8 cellular contexts compared by ENCODE assay signal in genomic region chr17:42405963-42406495, GRCh38. TPM values are rescaled to one million over a fixed set of nuclear protein-coding genes. Genes with fewer than 3 reads are reported as not detected.
DNase-seq lines count a peak whose midpoint lies in the region; ATAC-seq and TF ChIP-seq lines count a peak whose summit lies in the region.

No MANE protein-coding gene starts in this region.

- intact Hi-C loops in CD4-positive, alpha-beta T cell (cut with DNase I, micrococcal nuclease): loop anchor here (1.0 to 5.0 kb wide), 5 partner anchors 69 to 184 kb away; no protein-coding TSS in a partner anchor
- intact Hi-C loops in ovary (cut with DNase I): loop anchor here in 3 of 4 donors (2.0 to 5.0 kb wide), 2 partner anchors 83 to 84 kb away; no protein-coding TSS in a partner anchor

- peak; percentile 88 for ATAC-seq in CD4-positive, alpha-beta T cell (ENCODE audit: poor library complexity)
- ATAC-seq in RWPE2 (ENCODE audit: low read depth) (no peak), thoracic aorta (ENCODE audit: insufficient number of reproducible peaks, low FRiP score, low read depth) (peak; percentile 42), GM21717 (IDR thresholded peaks at IDR 0.05; ENCODE audit: unreplicated experiment) (no peak)

- TF ChIP-seq EP300 in ovary (IDR thresholded peaks at IDR 0.05): no peak

- no peaks in the 10 kb centered on the region for H3K9me3 ChIP-seq in CD4-positive, alpha-beta T cell (ENCODE audit: control insufficient read depth, low read length)
- H3K9me3 ChIP-seq in RWPE2 (ENCODE audit: severe bottlenecking) (no peaks in the 10 kb centered on the region), ovary (no peaks in the 10 kb centered on the region), thoracic aorta (no peaks in the 10 kb centered on the region)

- CTCF ChIA-PET in CD4-positive, alpha-beta T cell (lab: Charles Lee): interaction anchor here (0.6 to 6.8 kb wide), 25 partner anchors 10 to 226 kb away, joined by 3 to 187 read pairs (median 5); partner anchors contain the start of genes KCNH4 and STAT3

- peaks cover 61% of the 10 kb centered on the region for H3K36me3 ChIP-seq in RWPE2 (ENCODE audit: low read depth)
- no peaks in the 10 kb centered on the region for H3K36me3 ChIP-seq in ovary
- peaks cover 20% of the 10 kb centered on the region for H3K36me3 ChIP-seq in thoracic aorta

- H3K27ac ChIP-seq in CD4-positive, alpha-beta T cell (ENCODE audit: low read depth, low read length): no peak overlapping the region
- peak overlapping the region; percentile 94 for H3K27ac ChIP-seq in RWPE2 (ENCODE audit: poor library complexity, severe bottlenecking)
- no peak overlapping the region for H3K27ac ChIP-seq in ovary
- peak overlapping the region; percentile 9 to 94 for H3K27ac ChIP-seq in thoracic aorta

- H3K27me3 Mint-ChIP-seq in CD4-positive, alpha-beta T cell: no peaks in the 10 kb centered on the region

- H3K4me1 ChIP-seq in RWPE2 (ENCODE audit: insufficient read depth, poor library complexity, severe bottlenecking) (peaks cover 41% of the 10 kb centered on the region), ovary (ENCODE audit: insufficient read depth) (peaks cover 32% of the 10 kb centered on the region), thoracic aorta (ENCODE audit: control insufficient read depth in 1 of 2, low read depth in 2 of 2) (peaks cover 45 to 69% of the 10 kb centered on the region in 2 donors)

- H3K27me3 ChIP-seq in CD4-positive, alpha-beta T cell (ENCODE audit: control insufficient read depth, insufficient read depth, low read length): no peaks in the 10 kb centered on the region
- H3K27me3 ChIP-seq in RWPE2 (ENCODE audit: insufficient read depth, poor library complexity, severe bottlenecking) (no peaks in the 10 kb centered on the region), ovary (no peaks in the 10 kb centered on the region), thoracic aorta (replicated peaks; ENCODE audit: insufficient read depth) (no peaks in the 10 kb centered on the region)

- WGBS in ovary, 3 donors: 42 to 47% (median 44%) methylated on average over 24 to 26 of the region's 26 CpGs

- H3K4me3 ChIP-seq in RWPE2 (ENCODE audit: severe bottlenecking): no peak overlapping the region
- no peak overlapping the region for H3K4me3 ChIP-seq in foreskin fibroblast (ENCODE audit: low read depth in 1 of 2, low read length in 2 of 2)
- no peak overlapping the region for H3K4me3 ChIP-seq in ovary
- no peak overlapping the region for H3K4me3 ChIP-seq in thoracic aorta

- H3K27ac Mint-ChIP-seq in CD4-positive, alpha-beta T cell: no peak overlapping the region

- TF ChIP-seq POLR2A in ovary (IDR thresholded peaks at IDR 0.05): no peak

- H3K4me3 Mint-ChIP-seq in CD4-positive, alpha-beta T cell: no peak overlapping the region

- peaks cover 11% of the 10 kb centered on the region for H3K4me1 Mint-ChIP-seq in CD4-positive, alpha-beta T cell (ENCODE audit: low read depth)

- TF ChIP-seq CTCF in CD4-positive, alpha-beta T cell (IDR thresholded peaks at IDR 0.05): peak; percentile 76
- TF ChIP-seq CTCF in RWPE2 (IDR thresholded peaks at IDR 0.05; ENCODE audit: poor library complexity, severe bottlenecking) (peak; percentile 53), foreskin fibroblast (IDR thresholded peaks at IDR 0.05; ENCODE audit: low read depth, low read length) (peak; percentile 73), ovary (IDR thresholded peaks at IDR 0.05) (peak; percentile 70 to 91 (median 78)), thoracic aorta (IDR thresholded peaks at IDR 0.05) (peak; percentile 77)

- DNase-seq in CD4-positive, alpha-beta T cell: peak; percentile 70 to 88 (median 80)
- DNase-seq in HuH-7.5 (ENCODE audit: low spot score) (peak; percentile 89), RWPE2 (ENCODE audit: low spot score) (no peak), foreskin fibroblast (peak; percentile 59 to 83), ovary (peak; percentile 69 to 89 (median 84)), thoracic aorta (ENCODE audit: low spot score) (no peak)
- DNase-seq in activated T-helper 9 cell treated with anti-CD3 and anti-CD28 coated beads, Interleukin-2, amount 50 U/mL, for 16 hours (ENCODE audit: low read depth): peak; percentile 74

- POLR2A ChIA-PET in CD4-positive, alpha-beta T cell (lab: Charles Lee): interaction anchor here (0.6 to 3.8 kb wide), 10 partner anchors 9 to 184 kb away, joined by 3 to 44 read pairs (median 5); partner anchors contain the start of genes CAVIN1, STAT3 and STAT5A

- no peaks in the 10 kb centered on the region for H3K36me3 Mint-ChIP-seq in CD4-positive, alpha-beta T cell (ENCODE audit: low read depth)

- no peaks in the 10 kb centered on the region for H3K9me3 Mint-ChIP-seq in CD4-positive, alpha-beta T cell

RNA-seq across cellular contexts. Expression of gene CAVIN1, which starts 17.0 kb away (rescaled TPM):
- under 1 TPM; 0.14 to 0.16 TPM for total RNA-seq in CD4-positive, alpha-beta T cell
- total RNA-seq in ovary: 100 to 1,000 TPM; 122 to 407 (median 281) TPM
- polyA plus RNA-seq in ovary: 100 to 1,000 TPM; 226 to 253 TPM
- 100 to 1,000 TPM; 579 to 938 TPM for total RNA-seq in thoracic aorta

RNA-seq across cellular contexts. Expression of gene STAT3, which starts 17.8 kb away (rescaled TPM):
- 100 to 1,000 TPM; 315 to 319 TPM for total RNA-seq in CD4-positive, alpha-beta T cell
- total RNA-seq in ovary: 100 to 1,000 TPM; 118 to 301 (median 207) TPM
- polyA plus RNA-seq in ovary: 100 to 1,000 TPM in 1 of 2 donors, 10 to 100 TPM in 1; 58.3 to 129 TPM
- 100 to 1,000 TPM; 217 to 360 TPM for total RNA-seq in thoracic aorta

RNA-seq across cellular contexts. Expression of gene ATP6V0A1, which starts 52.6 kb away (rescaled TPM):
- 10 to 100 TPM; 10.4 to 14.4 TPM for total RNA-seq in CD4-positive, alpha-beta T cell
- total RNA-seq in ovary (10 to 100 TPM; 47.6 to 94.1 (median 74.1) TPM), thoracic aorta (10 to 100 TPM; 63.2 to 95.6 TPM)
- 100 to 1,000 TPM in 1 of 2 donors, 10 to 100 TPM in 1; 36.3 to 118 TPM for polyA plus RNA-seq in ovary

Comparison
In these comparisons a context has a peak if more than half of its experiments do, and no peak if none do; other contexts are left out.
1. ATAC-seq: peak in CD4-positive, alpha-beta T cell (single experiment) and thoracic aorta (single experiment); none in RWPE2 (single experiment) and GM21717 (single experiment).
2. DNase-seq: peak in CD4-positive, alpha-beta T cell (10 of 10), HuH-7.5 (single experiment), activated T-helper 9 cell treated with anti-CD3 and anti-CD28 coated beads, Interleukin-2, amount 50 U/mL, for 16 hours (single experiment), foreskin fibroblast (2 of 2) and ovary (5 of 5); none in RWPE2 (single experiment) and thoracic aorta (single experiment).
3. H3K27ac ChIP-seq: peak in RWPE2 (single experiment) and thoracic aorta (2 of 2); none in CD4-positive, alpha-beta T cell (single experiment) and ovary (0 of 2).
4. RNA of gene CAVIN1, which starts 17.0 kb away (total RNA-seq): 579 to 938 TPM in thoracic aorta and 122 to 407 TPM in ovary; 0.14 to 0.16 TPM in CD4-positive, alpha-beta T cell; every median in the first group is over 100 times any median in the second.
5. Peak in every context shown above with its lines, with median percentiles within 50 percentile points of each other: CTCF ChIP-seq.